Comparison of ENCODE assay signal across 22 cellular contexts in the genomic region with DNA sequence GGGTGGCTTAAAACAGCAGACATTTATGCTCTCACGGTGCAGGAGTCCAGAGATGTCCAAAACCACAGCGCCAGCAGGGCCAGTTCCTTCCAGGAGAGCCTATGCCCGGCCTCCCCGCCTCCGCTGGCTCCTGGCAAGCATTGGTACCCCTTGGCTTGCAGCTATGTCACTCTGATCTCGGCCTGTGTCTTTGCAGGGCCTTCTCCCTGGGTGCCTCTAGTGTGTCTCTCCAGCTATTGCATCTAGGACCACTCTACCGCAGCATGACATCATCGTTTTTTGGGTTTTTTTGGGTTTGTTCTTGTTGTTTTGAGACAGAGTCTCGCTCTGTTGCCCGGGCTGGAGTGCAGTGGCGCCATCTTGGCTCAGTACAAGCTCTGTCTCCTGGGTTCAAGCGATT.
A peak's percentile ranks its signal among the peaks of the same experiment; 100 is the strongest.
DNase-seq lines count a peak whose midpoint lies in the region; ATAC-seq, FAIRE-seq and TF ChIP-seq lines count a peak whose summit lies in the region.
"Had no signal": no experiment of that assay in that cellular context is flagged by ENCODE, and none has a peak within 500 bp of the region (broad histone marks: within the 10 kb centered on the region; RNA-seq: fewer than 3 reads in every experiment).

No MANE protein-coding gene starts in this region.

- H2AFZ ChIP-seq in HepG2 (ENCODE audit: low read length) (no peak overlapping the region), osteoblast (ENCODE audit: low read length) (no peak overlapping the region), mammary epithelial cell (ENCODE audit: low read depth, low read length) (no peak overlapping the region)

- TF ChIP-seq EP300 in HepG2 (IDR thresholded peaks at IDR 0.05; ENCODE audit: low read depth in 2 of 2, low read length in 2 of 2) (no peak), HepG2 (CRISPR knock-in tag; IDR thresholded peaks at IDR 0.05; ENCODE audit: borderline replicate concordance) (no peak)

- H3K9me3 ChIP-seq in HepG2 (ENCODE audit: low read length) (no peaks in the 10 kb centered on the region), osteoblast (ENCODE audit: low read depth, low read length) (no peaks in the 10 kb centered on the region), mammary epithelial cell (replicated peaks; ENCODE audit: insufficient read depth, low read length) (no peaks in the 10 kb centered on the region)
- H3K9me3 ChIP-seq: HAP-1, MG63 had no signal

- TF ChIP-seq CTCF in C4-2B (conservative IDR thresholded peaks at IDR 0.05) (no peak), VCaP (conservative IDR thresholded peaks at IDR 0.05) (no peak), HepG2 (CRISPR knock-in tag; IDR thresholded peaks at IDR 0.05) (no peak), osteoblast (IDR thresholded peaks at IDR 0.05; ENCODE audit: extremely low read depth, low read depth, low read length) (no peak), mammary epithelial cell (conservative IDR thresholded peaks at IDR 0.05 in 1 of 2, IDR thresholded peaks at IDR 0.05 in 1 of 2; ENCODE audit: extremely low read depth in 1 of 2, insufficient read depth in 1 of 2, low read depth in 1 of 2, low read length in 2 of 2) (no peak)

- in situ Hi-C loops in HepG2 (cut with HindIII; ENCODE audit: extremely low pct_ligation_motif_present, low pct_unique_long_range_greater_than_20kb) (no loop called here), mammary epithelial cell (cut with MboI; ENCODE audit: low sequenced_read_pairs in 2 of 2) (no loop called here)

- H3K9ac ChIP-seq in HepG2 (ENCODE audit: insufficient read depth, low read depth, low read length) (no peak overlapping the region), mammary epithelial cell (ENCODE audit: insufficient read depth, low read length) (no peak overlapping the region)

- CTCF ChIA-PET in HepG2 (lab: Yijun Ruan, JAX; ENCODE audit: low intra/inter-chr PET ratio, low total read pairs), result no interaction called here
- CTCF ChIA-PET in mammary epithelial cell (lab: Charles Lee; ENCODE audit: low non-redundant PET), result no interaction called here

- H3K79me2 ChIP-seq in HepG2 (ENCODE audit: insufficient read depth, low read length) (no peaks in the 10 kb centered on the region), osteoblast (ENCODE audit: insufficient read depth, low read length) (no peaks in the 10 kb centered on the region), mammary epithelial cell (ENCODE audit: insufficient read depth, low read length) (no peaks in the 10 kb centered on the region)

- BruUV-seq in HepG2 (replicated peaks; lab: Mats Ljungman, UMichigan) (no TSS peak), mammary epithelial cell (replicated peaks; lab: Mats Ljungman, UMichigan) (no TSS peak)

- dilution Hi-C loops in mammary epithelial cell (cut with HindIII; ENCODE audit: low sequenced_read_pairs), result no loop called here

- 34% methylated on average over 7 of the region's 12 CpGs for WGBS in HepG2 (ENCODE audit: low lambda C conversion rate)
- WGBS in mammary epithelial cell (ENCODE audit: low coverage, missing lambda C conversion rate), result 64% methylated on average over 8 of the region's 12 CpGs

- H3K36me3 ChIP-seq in HepG2 (replicated peaks in 1 of 2; ENCODE audit: control insufficient read depth in 1 of 2, insufficient read depth in 2 of 2, low read length in 2 of 2), result no peaks in the 10 kb centered on the region
- H3K36me3 ChIP-seq in osteoblast (ENCODE audit: insufficient read depth, low read length), result no peaks in the 10 kb centered on the region
- no peaks in the 10 kb centered on the region for H3K36me3 ChIP-seq in mammary epithelial cell (ENCODE audit: insufficient read depth, low read length)
- H3K36me3 ChIP-seq: HAP-1, MG63 had no signal

- POLR2A ChIA-PET in HepG2 (lab: Yijun Ruan, JAX), result no interaction called here

- DNase-seq in HepG2 (ENCODE audit: low spot score) (no peak), osteoblast (ENCODE audit: insufficient read length, low spot score, missing footprints) (peak; percentile 34), mammary epithelial cell (no peak), frontal cortex (ENCODE audit: low spot score in 2 of 2) (no peak)
- DNase-seq in activated CD8-positive, alpha-beta memory T cell treated with anti-CD3 and anti-CD28 coated beads, Interleukin-2, amount 50 U/mL, for 4 hours, result no peak
- DNase-seq: CD4-positive, CD25-positive, alpha-beta regulatory T cell; GOT3; KG1; MG63; NCI-H1105 treated with DMSO at 0.1 percent for 48 hours; NCI-H1930; NCI-H2107; NCI-H524 treated with DMSO at 0.1 percent for 48 hours; NCI-H774; PC-3; SIG-M5 had no signal

- H3K4me1 ChIP-seq in HepG2 (ENCODE audit: insufficient read depth, low read length) (no peaks in the 10 kb centered on the region), osteoblast (ENCODE audit: insufficient read depth, low read length) (no peaks in the 10 kb centered on the region), mammary epithelial cell (ENCODE audit: insufficient read depth, low read length) (peaks cover 7% of the 10 kb centered on the region)
- H3K4me1 ChIP-seq: HAP-1 had no signal

- H4K20me1 ChIP-seq in HepG2 (ENCODE audit: insufficient read depth, low read length) (no peaks in the 10 kb centered on the region), osteoblast (ENCODE audit: insufficient read depth, low read length) (no peaks in the 10 kb centered on the region), mammary epithelial cell (ENCODE audit: insufficient read depth, low read length) (no peaks in the 10 kb centered on the region)

- H3K4me3 ChIP-seq in HepG2 (replicated peaks in 1 of 3; ENCODE audit: insufficient read depth in 1 of 3, low read depth in 2 of 3, low read length in 3 of 3) (no peak overlapping the region), osteoblast (ENCODE audit: insufficient read depth, low read length) (no peak overlapping the region), mammary epithelial cell (replicated peaks in 1 of 3; ENCODE audit: insufficient read depth in 1 of 3, low read depth in 2 of 3, low read length in 3 of 3) (no peak overlapping the region)
- H3K4me3 ChIP-seq: HAP-1, MG63, SK-N-MC had no signal

- H3K27ac ChIP-seq in C4-2B (peak overlapping the region; percentile 90), VCaP (peak overlapping the region; percentile 97), HepG2 (ENCODE audit: extremely low read length, insufficient read depth, low read length) (no peak overlapping the region), osteoblast (ENCODE audit: low read depth, low read length) (no peak overlapping the region), mammary epithelial cell (ENCODE audit: insufficient read depth, low read depth, low read length) (no peak overlapping the region)
- H3K27ac ChIP-seq: SK-N-MC had no signal

- H3K27me3 ChIP-seq in HepG2 (ENCODE audit: control insufficient read depth in 1 of 2, insufficient read depth in 2 of 2, low read length in 2 of 2) (peaks cover 6 to 31% of the 10 kb centered on the region in 2 experiments; a peak in 3 of 5 replicates), osteoblast (ENCODE audit: insufficient read depth, low read length) (peaks cover 16% of the 10 kb centered on the region), mammary epithelial cell (ENCODE audit: insufficient read depth, low read length) (no peaks in the 10 kb centered on the region)
- H3K27me3 ChIP-seq: MG63 had no signal

- no peak for TF ChIP-seq POLR2A in HepG2 (IDR thresholded peaks at IDR 0.05; ENCODE audit: insufficient read depth in 1 of 2, low read depth in 2 of 2, low read length in 2 of 2)

- H3K4me2 ChIP-seq in HepG2 (ENCODE audit: low read depth, low read length) (no peak overlapping the region), osteoblast (ENCODE audit: insufficient read depth, low read length) (no peak overlapping the region), mammary epithelial cell (ENCODE audit: insufficient read depth, low read depth, low read length) (no peak overlapping the region)

- intact Hi-C loops in HepG2 (cut with micrococcal nuclease; ENCODE audit: unreplicated experiment), result no loop called here
- intact Hi-C loops in mammary epithelial cell (cut with micrococcal nuclease), result no loop called here

- no peak for FAIRE-seq in HepG2 (lab: Jason Lieb, UNC)
- FAIRE-seq in frontal cortex (lab: Jason Lieb, UNC), result no peak
- FAIRE-seq: GM18507, HTR-8/SVneo had no signal

- no peak for ATAC-seq in HepG2
- ATAC-seq: PC-3 had no signal

- TF ChIP-seq RAD21 in HepG2 (CRISPR knock-in tag; IDR thresholded peaks at IDR 0.05), result no peak

TF ChIP-seq in HepG2, 621 proteins besides CTCF, POLR2A, EP300 and RAD21:
- peak; percentile 90 for TF ChIP-seq ATF7 (IDR thresholded peaks at IDR 0.05)
- no peak for TF ChIP-seq ATF7 (CRISPR knock-in tag; IDR thresholded peaks at IDR 0.05)
- no peak for TF ChIP-seq ZBTB21 (CRISPR knock-in tag; IDR thresholded peaks at IDR 0.05)
TF ChIP-seq in HepG2: peak in this region for 1.

Comparison
In these comparisons a context has a peak if more than half of its experiments do, and no peak if none do; other contexts are left out.
1. H3K27ac ChIP-seq: peak in C4-2B (single experiment) and VCaP (single experiment); none in HepG2 (single experiment), osteoblast (single experiment) and mammary epithelial cell (single experiment).